8 cellular contexts compared by ENCODE assay signal in genomic region chr3:17032407-17033034, GRCh38.
DNase-seq lines count a peak whose midpoint lies in the region; ATAC-seq and TF ChIP-seq lines count a peak whose summit lies in the region.

No MANE protein-coding gene starts in this region.

- intact Hi-C loops in naive thymus-derived CD4-positive, alpha-beta T cell (cut with micrococcal nuclease) = loop anchor here (1.0 to 5.0 kb wide), 6 partner anchors 45 to 430 kb away; partner anchors contain the start of gene PLCL2 (in 1 of the 2)

- peaks cover 48 to 90% (median 80%) of the 10 kb centered on the region in 7 donors for H3K4me1 Mint-ChIP-seq in naive thymus-derived CD4-positive, alpha-beta T cell

- no peak for ATAC-seq in naive thymus-derived CD4-positive, alpha-beta T cell
- no peak for ATAC-seq in GM18868 (IDR thresholded peaks at IDR 0.05; ENCODE audit: unreplicated experiment)
- no peak for ATAC-seq in HG02610 (IDR thresholded peaks at IDR 0.05; ENCODE audit: unreplicated experiment)

- no peak overlapping the region for H3K27ac ChIP-seq in AG04450 (ENCODE audit: low read depth, low read length)
- H3K27ac ChIP-seq in naive thymus-derived CD4-positive, alpha-beta T cell (ENCODE audit: low read depth, low read length) = no peak overlapping the region

- H3K4me1 ChIP-seq in NT2/D1 (ENCODE audit: insufficient read depth, insufficient read length) = no peaks in the 10 kb centered on the region
- peaks cover 0 to 24% of the 10 kb centered on the region in 2 donors for H3K4me1 ChIP-seq in naive thymus-derived CD4-positive, alpha-beta T cell (ENCODE audit: control insufficient read depth in 2 of 2, insufficient read depth in 2 of 2, low read length in 2 of 2)

- H3K9me3 ChIP-seq in AG04450 (ENCODE audit: control insufficient read depth, insufficient read depth, low read length) (no peaks in the 10 kb centered on the region), NT2/D1 (ENCODE audit: insufficient read depth, low read length) (no peaks in the 10 kb centered on the region)
- H3K9me3 ChIP-seq in naive thymus-derived CD4-positive, alpha-beta T cell (ENCODE audit: control insufficient read depth in 2 of 3, low read length in 3 of 3) = no peaks in the 10 kb centered on the region

- no peak for TF ChIP-seq POLR2A in erythroblast (IDR thresholded peaks at IDR 0.05; ENCODE audit: low read length)

- H3K4me3 ChIP-seq in AG04450 (ENCODE audit: low read depth, low read length) = no peak overlapping the region
- H3K4me3 ChIP-seq in NT2/D1 (ENCODE audit: insufficient read length, low read depth) = no peak overlapping the region
- H3K4me3 ChIP-seq in naive thymus-derived CD4-positive, alpha-beta T cell (ENCODE audit: low read length) = no peak overlapping the region

- POLR2A ChIA-PET in AG04450 (lab: Yijun Ruan, JAX) = no interaction called here
- POLR2A ChIA-PET in naive thymus-derived CD4-positive, alpha-beta T cell (lab: Charles Lee) = no interaction called here

- H3K27me3 Mint-ChIP-seq in naive thymus-derived CD4-positive, alpha-beta T cell = no peaks in the 10 kb centered on the region

- DNase-seq in AG04450 (ENCODE audit: low read depth, low spot score) = no peak
- DNase-seq in GM13977 (ENCODE audit: low spot score) = no peak
- DNase-seq in NT2/D1 (ENCODE audit: low read depth, low spot score) = peak; percentile 25
- DNase-seq in erythroblast (lab: John Stamatoyannopoulos, UW) = peak; percentile 50 to 61
- DNase-seq in naive thymus-derived CD4-positive, alpha-beta T cell = no peak
- DNase-seq in NK-92 (lab: John Stamatoyannopoulos, UW; ENCODE audit: unreplicated experiment) = no peak

- H3K9ac ChIP-seq in NT2/D1 (ENCODE audit: insufficient read length, low read depth) = no peak overlapping the region

- peaks cover 0 to 2% (median 0%) of the 10 kb centered on the region in 11 donors for H3K9me3 Mint-ChIP-seq in naive thymus-derived CD4-positive, alpha-beta T cell

- H3K27me3 ChIP-seq in AG04450 (ENCODE audit: control insufficient read depth, insufficient read depth, low read length) (no peaks in the 10 kb centered on the region), NT2/D1 (ENCODE audit: insufficient read depth, insufficient read length) (no peaks in the 10 kb centered on the region)
- no peaks in the 10 kb centered on the region for H3K27me3 ChIP-seq in naive thymus-derived CD4-positive, alpha-beta T cell (ENCODE audit: control insufficient read depth in 2 of 2, insufficient read depth in 2 of 2, low read length in 2 of 2)

- H3K36me3 ChIP-seq in NT2/D1 (ENCODE audit: insufficient read depth, insufficient read length, low read length) = no peaks in the 10 kb centered on the region
- H3K36me3 ChIP-seq in naive thymus-derived CD4-positive, alpha-beta T cell (ENCODE audit: control insufficient read depth in 2 of 3, insufficient read depth in 3 of 3, low read length in 3 of 3) = no peaks in the 10 kb centered on the region

- peak overlapping the region in 7 of 9 donors; percentile 4 to 60 (median 17) for H3K27ac Mint-ChIP-seq in naive thymus-derived CD4-positive, alpha-beta T cell

- peak overlapping the region in 1 of 10 donors; percentile 11 for H3K4me3 Mint-ChIP-seq in naive thymus-derived CD4-positive, alpha-beta T cell

- TF ChIP-seq CTCF in AG04450 (IDR thresholded peaks at IDR 0.05; ENCODE audit: low read depth, low read length) (peak; percentile 63), GM13977 (IDR thresholded peaks at IDR 0.05; ENCODE audit: extremely low read depth, insufficient read depth, missing control alignments) (peak; percentile 69)

- in situ Hi-C loops in GM13977 (cut with MboI; ENCODE audit: low pct_unique_long_range_greater_than_20kb, low sequenced_read_pairs, unreplicated experiment) = no loop called here

- CTCF ChIA-PET in AG04450 (lab: Charles Lee) = interaction anchor here (0.6 to 1.3 kb wide), 2 partner anchors 13 to 625 kb away, joined by 3 to 5 read pairs; no protein-coding TSS in a partner anchor
- CTCF ChIA-PET in naive thymus-derived CD4-positive, alpha-beta T cell (lab: Charles Lee) = no interaction called here

- H3K36me3 Mint-ChIP-seq in naive thymus-derived CD4-positive, alpha-beta T cell = peaks cover 0 to 24% (median 19%) of the 10 kb centered on the region in 5 donors

Comparison
In these comparisons a context has a peak if more than half of its experiments do, and no peak if none do; other contexts are left out.
1. DNase-seq: peak in NT2/D1 (single experiment) and erythroblast (2 of 2); none in AG04450 (single experiment), GM13977 (single experiment), naive thymus-derived CD4-positive, alpha-beta T cell (0 of 9) and NK-92 (single experiment).